ENCODE assay signal across 24 cellular contexts in genomic region chrX:2592279-2592678, GRCh38.
"Had no signal": no experiment of that assay in that cellular context is flagged by ENCODE, and none has a peak within 500 bp of the region (broad histone marks: within the 10 kb centered on the region; RNA-seq: fewer than 3 reads in every experiment).

No MANE protein-coding gene starts in this region.

- DNase-seq: activated CD4-positive, alpha-beta T cell treated with anti-CD3 and anti-CD28 coated beads for 4 hours; activated CD8-positive, alpha-beta memory T cell treated with anti-CD3 and anti-CD28 coated beads, Interleukin-2, amount 50 U/mL, for 4 hours; activated CD8-positive, alpha-beta T cell treated with anti-CD3 and anti-CD28 coated beads, Interleukin-2, amount 10 ng/mL, durations not matched to agents 7 days and 5 days; activated gamma-delta T cell; activated naive CD8-positive, alpha-beta T cell treated with anti-CD3 and anti-CD28 coated beads for 36 hours; activated T-cell treated with anti-CD3 and anti-CD28 coated beads, Interleukin-2, amount 50 U/mL, for 48 hours; amygdala; body of pancreas; cortex of kidney; effector CD4-positive, alpha-beta T cell; heart left ventricle; immature natural killer cell; nephron progenitor cell; occipital lobe; right cardiac atrium; stimulated activated CD4-positive, alpha-beta T cell treated with anti-CD3 and anti-CD28 coated beads, Interleukin-4, amount 100 ng/mL, for 4 hours; stimulated activated CD8-positive, alpha-beta memory T cell treated with anti-CD3 and anti-CD28 coated beads, Interleukin-4, amount 100 ng/mL, for 48 hours; upper lobe of right lung had no signal

- H3K27me3 Mint-ChIP-seq: activated naive CD8-positive, alpha-beta T cell treated with anti-CD3 and anti-CD28 coated beads for 36 hours; central memory CD8-positive, alpha-beta T cell; stimulated activated naive CD8-positive, alpha-beta T cell treated with anti-CD3 and anti-CD28 coated beads, Interleukin-15, Interleukin-2, amounts not matched to agents 100 ng/mL and 50 ng/mL, for 24 hours had no signal

- H3K27me3 ChIP-seq: body of pancreas, heart left ventricle, upper lobe of right lung had no signal

- H3K4me3 Mint-ChIP-seq: activated CD8-positive, alpha-beta T cell treated with anti-CD3 and anti-CD28 coated beads, Interleukin-2, amount 10 ng/mL, durations not matched to agents 7 days and 5 days; activated naive CD8-positive, alpha-beta T cell treated with anti-CD3 and anti-CD28 coated beads for 36 hours; central memory CD8-positive, alpha-beta T cell; immature natural killer cell; mesothelial cell of epicardium; nephron progenitor cell; stimulated activated naive CD8-positive, alpha-beta T cell treated with anti-CD3 and anti-CD28 coated beads, Interleukin-15, Interleukin-2, amounts not matched to agents 100 ng/mL and 50 ng/mL, for 24 hours; T-helper 1 cell treated with Interleukin-12 subunit alpha and Interleukin-12 subunit beta and Interleukin-4 antibody, amounts not matched to agents 30 μg/mL and 1 μg/mL, for 36 hours had no signal

- H3K27ac Mint-ChIP-seq: activated CD8-positive, alpha-beta T cell treated with anti-CD3 and anti-CD28 coated beads, Interleukin-2, amount 10 ng/mL, durations not matched to agents 7 days and 5 days; activated naive CD8-positive, alpha-beta T cell treated with anti-CD3 and anti-CD28 coated beads for 36 hours; immature natural killer cell; mesothelial cell of epicardium; nephron progenitor cell; stimulated activated naive CD8-positive, alpha-beta T cell treated with anti-CD3 and anti-CD28 coated beads, Interleukin-15, Interleukin-2, amounts not matched to agents 100 ng/mL and 50 ng/mL, for 24 hours; T-helper 1 cell treated with Interleukin-12 subunit alpha and Interleukin-12 subunit beta and Interleukin-4 antibody, amounts not matched to agents 30 μg/mL and 1 μg/mL, for 36 hours had no signal

- ATAC-seq: activated CD8-positive, alpha-beta T cell treated with anti-CD3 and anti-CD28 coated beads, Interleukin-2, amount 10 ng/mL, durations not matched to agents 7 days and 5 days; body of pancreas; heart left ventricle; right cardiac atrium; upper lobe of right lung had no signal

- H3K36me3 ChIP-seq: prostate gland, upper lobe of right lung had no signal

- H3K9me3 ChIP-seq: body of pancreas, heart left ventricle, prostate gland, upper lobe of right lung had no signal

- H3K36me3 Mint-ChIP-seq: activated naive CD8-positive, alpha-beta T cell treated with anti-CD3 and anti-CD28 coated beads for 36 hours had no signal

- H3K4me1 ChIP-seq: prostate gland, upper lobe of right lung had no signal

- H3K27ac ChIP-seq: body of pancreas, heart left ventricle, prostate gland, upper lobe of right lung had no signal

- H3K4me2 ChIP-seq: smooth muscle cell had no signal

- H3K9me3 Mint-ChIP-seq: activated naive CD8-positive, alpha-beta T cell treated with anti-CD3 and anti-CD28 coated beads for 36 hours; central memory CD8-positive, alpha-beta T cell; immature natural killer cell; stimulated activated naive CD8-positive, alpha-beta T cell treated with anti-CD3 and anti-CD28 coated beads, Interleukin-15, Interleukin-2, amounts not matched to agents 100 ng/mL and 50 ng/mL, for 24 hours; T-helper 1 cell treated with Interleukin-12 subunit alpha and Interleukin-12 subunit beta and Interleukin-4 antibody, amounts not matched to agents 30 μg/mL and 1 μg/mL, for 36 hours had no signal

- H3K4me3 ChIP-seq: body of pancreas, heart left ventricle, prostate gland, smooth muscle cell, upper lobe of right lung had no signal
